Comparison of ENCODE assay signal across 8 cellular contexts in the genomic region with DNA sequence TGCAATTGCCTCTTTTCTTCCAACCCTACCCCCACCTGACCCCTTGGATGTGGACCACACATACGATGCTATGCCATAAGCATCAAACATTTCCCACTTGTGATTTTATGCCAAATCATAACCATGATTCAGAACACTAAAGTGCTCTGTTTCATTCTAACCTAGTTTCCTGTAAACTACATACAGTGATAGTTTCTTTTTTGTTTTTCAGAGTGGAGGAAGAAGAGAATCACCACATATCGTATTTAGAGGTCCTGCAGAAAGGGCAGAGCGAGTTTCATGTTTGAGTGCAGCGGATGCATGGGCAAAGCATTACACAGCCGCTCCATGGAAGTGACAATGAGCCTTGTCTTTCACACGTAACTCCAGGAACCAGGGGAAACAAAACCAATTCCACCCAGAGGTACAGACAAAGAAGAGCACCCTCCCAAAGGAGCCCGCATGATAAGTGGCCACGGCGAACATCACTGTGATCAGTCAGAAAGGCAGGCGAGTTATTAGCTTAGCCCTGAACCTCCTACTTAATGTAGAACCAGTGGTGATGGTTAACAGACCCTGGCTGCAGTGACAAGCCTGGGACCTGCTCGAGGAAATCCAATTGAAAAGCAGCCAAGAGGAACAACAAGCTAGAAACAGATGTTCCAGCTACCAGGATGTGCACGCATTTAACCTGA.
DNase-seq lines count a peak whose midpoint lies in the region; ATAC-seq, FAIRE-seq and TF ChIP-seq lines count a peak whose summit lies in the region.

No MANE protein-coding gene starts in this region.

- H3K9me3 ChIP-seq in IMR-90 (ENCODE audit: control insufficient read depth, insufficient read depth, low read length) (no peaks in the 10 kb centered on the region), right lobe of liver (no peaks in the 10 kb centered on the region)

- in situ Hi-C loops in IMR-90 (cut with MboI; ENCODE audit: low sequenced_read_pairs), result no loop called here

- H3K14ac ChIP-seq in IMR-90 (replicated peaks; ENCODE audit: low read depth, low read length), result 0 out of 2 replicates have a peak overlapping the region, but pooled peaks have one; percentile 28

- no peak overlapping the region for H3K56ac ChIP-seq in IMR-90 (ENCODE audit: extremely low read depth, insufficient read depth, low read length)

- POLR2A ChIA-PET in IMR-90 (lab: Charles Lee; ENCODE audit: unreplicated experiment), result no interaction called here

- dilution Hi-C loops in IMR-90 (cut with HindIII; ENCODE audit: low sequenced_read_pairs, unreplicated experiment), result no loop called here

- intact Hi-C loops in IMR-90 (cut with micrococcal nuclease) (no loop called here), right lobe of liver (cut with DNase I) (no loop called here)

- H2BK5ac ChIP-seq in IMR-90 (ENCODE audit: low read depth, low read length, poor library complexity, severe bottlenecking), result no peak overlapping the region

- 0 out of 2 replicates have a peak overlapping the region, but pooled peaks have one; percentile 27 for H3K18ac ChIP-seq in IMR-90 (ENCODE audit: low read depth, low read length)

- H2AK5ac ChIP-seq in IMR-90 (ENCODE audit: low read depth, low read length), result no peak overlapping the region

- no peak for TF ChIP-seq RAD21 in IMR-90 (IDR thresholded peaks at IDR 0.05; ENCODE audit: low read length)

- H2BK20ac ChIP-seq in IMR-90 (ENCODE audit: low read depth, low read length), result no peak overlapping the region

- H3K27me3 ChIP-seq in IMR-90 (ENCODE audit: control insufficient read depth, insufficient read depth, low read length) (no peaks in the 10 kb centered on the region), right lobe of liver (no peaks in the 10 kb centered on the region)

- H2AK9ac ChIP-seq in IMR-90 (replicated peaks; ENCODE audit: low read depth, low read length, poor library complexity), result no peak overlapping the region

- no peak for TF ChIP-seq CTCF in IMR-90 (conservative IDR thresholded peaks at IDR 0.05; ENCODE audit: low read depth, low read length)
- TF ChIP-seq CTCF in fibroblast of the aortic adventitia (IDR thresholded peaks at IDR 0.05; ENCODE audit: insufficient read depth, low read length), result no peak
- TF ChIP-seq CTCF in right lobe of liver (IDR thresholded peaks at IDR 0.05), result no peak

- peak; percentile 89 for FAIRE-seq in GM18507 (lab: Jason Lieb, UNC)

- H3K4me3 ChIP-seq in IMR-90 (ENCODE audit: insufficient read depth, low read depth, low read length) (no peak overlapping the region), fibroblast of the aortic adventitia (ENCODE audit: low read depth, low read length) (peak overlapping the region; percentile 4), right lobe of liver (no peak overlapping the region)

- H4K8ac ChIP-seq in IMR-90 (ENCODE audit: low read depth in 2 of 2, low read length in 2 of 2), result 0 out of 4 replicates have a peak overlapping the region, but pooled peaks of 1 of the 2 experiments have one; percentile 30

- no peak for DNase-seq in GM18507 (ENCODE audit: extremely low spot score, insufficient read length, low read depth)
- DNase-seq in IMR-90, result no peak
- peak; percentile 57 for DNase-seq in fibroblast of the aortic adventitia (ENCODE audit: low read depth)
- DNase-seq in NCI-H2196 treated with DMSO at 0.1 percent for 48 hours (lab: John Stamatoyannopoulos, UW; ENCODE audit: unreplicated experiment), result no peak
- DNase-seq in HPDE6-E6E7 (ENCODE audit: extremely low spot score), result no peak
- no peak for DNase-seq in globus pallidus (ENCODE audit: low spot score)
- no peak for DNase-seq in right lobe of liver

- no peaks in the 10 kb centered on the region for H3K9me1 ChIP-seq in IMR-90 (ENCODE audit: insufficient read depth, low read length)

- CTCF ChIA-PET in IMR-90 (lab: Yijun Ruan, JAX), result interaction anchor here (0.6 to 0.8 kb wide), 2 partner anchors 40 to 262 kb away, joined by 3 read pairs; no protein-coding TSS in a partner anchor

- TF ChIP-seq POLR2A in IMR-90 (IDR thresholded peaks at IDR 0.05; ENCODE audit: low read depth, low read length), result no peak
- TF ChIP-seq POLR2A in right lobe of liver (IDR thresholded peaks at IDR 0.05), result no peak

- no peaks in the 10 kb centered on the region for H4K20me1 ChIP-seq in IMR-90 (ENCODE audit: insufficient read depth, low read length)

- 0 out of 2 replicates have a peak, but pooled peaks cover 4% of the 10 kb centered on the region for H3K4me1 ChIP-seq in IMR-90 (ENCODE audit: control insufficient read depth, insufficient read depth, low read length)
- H3K4me1 ChIP-seq in right lobe of liver, result peaks cover 0 to 11% (median 0%) of the 10 kb centered on the region in 4 donors

- no peak overlapping the region for H2AFZ ChIP-seq in IMR-90 (replicated peaks; ENCODE audit: low read length, poor library complexity)

- no peak overlapping the region for H3K23ac ChIP-seq in IMR-90 (ENCODE audit: low read depth, low read length)

- no peak overlapping the region for H3K4ac ChIP-seq in IMR-90 (ENCODE audit: low read depth, low read length)

- H2BK15ac ChIP-seq in IMR-90 (ENCODE audit: low read depth, low read length), result 0 out of 3 replicates have a peak overlapping the region, but pooled peaks have one; percentile 1

- peak overlapping the region; percentile 48 for H3K4me2 ChIP-seq in IMR-90 (ENCODE audit: low read depth, low read length)

- peak overlapping the region; percentile 61; the same call in 1 of the 2 replicates for H4K5ac ChIP-seq in IMR-90 (ENCODE audit: low read depth, low read length)

- H3K9ac ChIP-seq in IMR-90 (ENCODE audit: low read depth, low read length), result no peak overlapping the region

- ATAC-seq in GM21447 (IDR thresholded peaks at IDR 0.05; ENCODE audit: unreplicated experiment), result peak; percentile 89
- ATAC-seq in IMR-90 (ENCODE audit: low read depth), result no peak; the same call in 1 of the 2 replicates
- no peak for ATAC-seq in right lobe of liver

- BruUV-seq in IMR-90 (replicated peaks; lab: Mats Ljungman, UMichigan), result no TSS peak

- H2BK120ac ChIP-seq in IMR-90 (ENCODE audit: low read depth, low read length), result 0 out of 2 replicates have a peak overlapping the region, but pooled peaks have one; percentile 23

- H3K27ac ChIP-seq in IMR-90 (ENCODE audit: insufficient read depth, low read length) (no peak overlapping the region), right lobe of liver (no peak overlapping the region)

- no CpG with 5 or more reads among the region's 12 CpGs for WGBS in IMR-90 (ENCODE audit: extremely low coverage in 2 of 2, insufficient read length in 1 of 2), 2 experiments
- WGBS in right lobe of liver (ENCODE audit: insufficient coverage, low coverage, low lambda C conversion rate, missing lambda C conversion rate), result 59% methylated on average over 12 of the region's 12 CpGs

- no peaks in the 10 kb centered on the region for H3K79me1 ChIP-seq in IMR-90 (ENCODE audit: low read depth in 1 of 2, low read length in 2 of 2)

- H3K36me3 ChIP-seq in IMR-90 (ENCODE audit: control insufficient read depth, insufficient read depth, low read length) (no peaks in the 10 kb centered on the region), right lobe of liver (no peaks in the 10 kb centered on the region)

- peak overlapping the region; percentile 0; the same call in 1 of the 2 replicates for H4K91ac ChIP-seq in IMR-90 (ENCODE audit: insufficient read depth, low read depth, low read length)

TF ChIP-seq in IMR-90, 13 proteins besides CTCF, POLR2A, EP300 and RAD21:
- TF ChIP-seq MAFK (IDR thresholded peaks at IDR 0.05; ENCODE audit: low read depth, low read length) (no peak), RCOR1 (IDR thresholded peaks at IDR 0.05; ENCODE audit: insufficient replicate concordance, low read length) (no peak), FOS (IDR thresholded peaks at IDR 0.05; ENCODE audit: low read depth, low read length) (no peak), RFX5 (IDR thresholded peaks at IDR 0.05; ENCODE audit: low read depth, low read length) (no peak), CEBPB (IDR thresholded peaks at IDR 0.05; ENCODE audit: low read depth, low read length) (no peak), USF2 (IDR thresholded peaks at IDR 0.05; ENCODE audit: low read depth, low read length) (no peak), BHLHE40 (IDR thresholded peaks at IDR 0.05; ENCODE audit: low read depth, low read length) (no peak), MXI1 (IDR thresholded peaks at IDR 0.05; ENCODE audit: borderline replicate concordance, low read depth, low read length) (no peak), CHD1 (IDR thresholded peaks at IDR 0.05; ENCODE audit: low read depth, low read length) (no peak), SMC3 (IDR thresholded peaks at IDR 0.05; ENCODE audit: low read depth, low read length) (no peak), NFE2L2 (IDR thresholded peaks at IDR 0.05; ENCODE audit: low read depth, low read length) (no peak), MAZ (IDR thresholded peaks at IDR 0.05; ENCODE audit: borderline replicate concordance, low read depth, low read length) (no peak)
- TF ChIP-seq, protein P1, sequence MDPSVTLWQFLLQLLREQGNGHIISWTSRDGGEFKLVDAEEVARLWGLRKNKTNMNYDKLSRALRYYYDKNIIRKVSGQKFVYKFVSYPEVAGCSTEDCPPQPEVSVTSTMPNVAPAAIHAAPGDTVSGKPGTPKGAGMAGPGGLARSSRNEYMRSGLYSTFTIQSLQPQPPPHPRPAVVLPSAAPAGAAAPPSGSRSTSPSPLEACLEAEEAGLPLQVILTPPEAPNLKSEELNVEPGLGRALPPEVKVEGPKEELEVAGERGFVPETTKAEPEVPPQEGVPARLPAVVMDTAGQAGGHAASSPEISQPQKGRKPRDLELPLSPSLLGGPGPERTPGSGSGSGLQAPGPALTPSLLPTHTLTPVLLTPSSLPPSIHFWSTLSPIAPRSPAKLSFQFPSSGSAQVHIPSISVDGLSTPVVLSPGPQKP (IDR thresholded peaks at IDR 0.05; ENCODE audit: borderline replicate concordance, low read depth, low read length), result no peak
